Comparison of ENCODE assay signal across 8 cellular contexts in genomic region chr7:107169120-107170050, GRCh38. TPM values are rescaled to one million over a fixed set of nuclear protein-coding genes. Genes with fewer than 3 reads are reported as not detected.
DNase-seq lines count a peak whose midpoint lies in the region; ATAC-seq and TF ChIP-seq lines count a peak whose summit lies in the region.

No MANE protein-coding gene starts in this region.

- peak; percentile 3 for ATAC-seq in CD4-positive, alpha-beta T cell (ENCODE audit: poor library complexity)
- peak; percentile 28 for ATAC-seq in GM21381 (IDR thresholded peaks at IDR 0.05; ENCODE audit: unreplicated experiment)

- no peaks in the 10 kb centered on the region for H3F3A ChIP-seq in OCI-LY1 (ENCODE audit: insufficient read depth, low read length)

- H3K4me1 ChIP-seq in OCI-LY1 (ENCODE audit: insufficient read depth, low read length, severe bottlenecking) (peaks cover 33% of the 10 kb centered on the region), mesodermal cell (ENCODE audit: control insufficient read depth, insufficient read depth, low read length, poor library complexity, severe bottlenecking) (peaks cover 10% of the 10 kb centered on the region)

- H3K9me2 ChIP-seq in OCI-LY1 (ENCODE audit: low read depth, low read length) = no peaks in the 10 kb centered on the region

- peak; percentile 67 to 79 (median 75) for DNase-seq in CD4-positive, alpha-beta T cell
- DNase-seq in HuH-7.5 (ENCODE audit: low spot score) = peak; percentile 87
- peak; percentile 92 for DNase-seq in activated CD8-positive, alpha-beta memory T cell treated with anti-CD3 and anti-CD28 coated beads, Interleukin-2, amount 50 U/mL, for 48 hours
- DNase-seq in endothelial cell (ENCODE audit: low spot score) = peak; percentile 94
- DNase-seq in stimulated activated CD8-positive, alpha-beta memory T cell treated with anti-CD3 and anti-CD28 coated beads, Interleukin-15, amount 100 ng/mL, for 1 hour (ENCODE audit: low read depth) = peak; percentile 63

- H3K27me3 ChIP-seq in CD4-positive, alpha-beta T cell (ENCODE audit: control insufficient read depth, insufficient read depth, low read length) = no peaks in the 10 kb centered on the region
- H3K27me3 ChIP-seq in OCI-LY1 (ENCODE audit: insufficient read depth, low read length) = no peaks in the 10 kb centered on the region

- H2AFZ ChIP-seq in OCI-LY1 (ENCODE audit: low read length) = no peak overlapping the region

- no peaks in the 10 kb centered on the region for H3K9me3 Mint-ChIP-seq in CD4-positive, alpha-beta T cell
- H3K9me3 Mint-ChIP-seq in endothelial cell (ENCODE audit: unreplicated experiment) = peaks cover 6% of the 10 kb centered on the region

- H4K20me1 ChIP-seq in OCI-LY1 (ENCODE audit: insufficient read depth, low read length) = no peaks in the 10 kb centered on the region

- CTCF ChIA-PET in CD4-positive, alpha-beta T cell (lab: Charles Lee) = interaction anchor here (1.1 to 4.8 kb wide), 5 partner anchors 13 to 574 kb away, joined by 3 to 35 read pairs (median 5); partner anchors contain the start of gene CBLL1

- peak overlapping the region; percentile 99 for H3K4me3 Mint-ChIP-seq in CD4-positive, alpha-beta T cell
- H3K4me3 Mint-ChIP-seq in endothelial cell (ENCODE audit: unreplicated experiment) = peak overlapping the region; percentile 100

- H3K27ac Mint-ChIP-seq in CD4-positive, alpha-beta T cell = peak overlapping the region; percentile 98
- peak overlapping the region; percentile 100 for H3K27ac Mint-ChIP-seq in endothelial cell (ENCODE audit: unreplicated experiment)

- H3K27ac ChIP-seq in CD4-positive, alpha-beta T cell (ENCODE audit: low read depth, low read length) = peak overlapping the region; percentile 99
- H3K27ac ChIP-seq in OCI-LY1 (ENCODE audit: low read depth, low read length, poor library complexity, severe bottlenecking) (peak overlapping the region; percentile 68), mesodermal cell (ENCODE audit: low read depth, low read length, severe bottlenecking) (peak overlapping the region; percentile 99)

- intact Hi-C loops in CD4-positive, alpha-beta T cell (cut with DNase I, micrococcal nuclease) = loop anchor here (2.0 to 10.0 kb wide), 10 partner anchors 43 to 1355 kb away; partner anchors contain the start of genes CBLL1 (in 1 of the 2), CCDC71L (in 1 of the 2), COG5 (in 1 of the 2) and DLD (in 1 of the 2)

- no peak for TF ChIP-seq CTCF in CD4-positive, alpha-beta T cell (IDR thresholded peaks at IDR 0.05)
- TF ChIP-seq CTCF in OCI-LY1 (IDR thresholded peaks at IDR 0.05; ENCODE audit: low read length) (no peak), endothelial cell (IDR thresholded peaks at IDR 0.05; ENCODE audit: unreplicated experiment) (no peak)

- H3K36me3 Mint-ChIP-seq in CD4-positive, alpha-beta T cell (ENCODE audit: low read depth) = peaks cover 50% of the 10 kb centered on the region
- H3K36me3 Mint-ChIP-seq in endothelial cell (ENCODE audit: low read depth, unreplicated experiment) = peaks cover 10% of the 10 kb centered on the region

- H3K4me1 Mint-ChIP-seq in CD4-positive, alpha-beta T cell (ENCODE audit: low read depth) = peaks cover 61% of the 10 kb centered on the region
- peaks cover 39% of the 10 kb centered on the region for H3K4me1 Mint-ChIP-seq in endothelial cell (ENCODE audit: unreplicated experiment)

- 0 to 1% methylated on average over 39 to 45 of the region's 73 CpGs for WGBS in mesodermal cell (ENCODE audit: insufficient coverage in 2 of 2), 2 experiments

- POLR2A ChIA-PET in CD4-positive, alpha-beta T cell (lab: Charles Lee) = interaction anchor here (0.6 to 4.5 kb wide), 50 partner anchors 11 to 1767 kb away, joined by 3 to 130 read pairs (median 10); partner anchors contain the start of genes BCAP29, CBLL1, CCDC71L and COG5

- no peaks in the 10 kb centered on the region for H3K27me3 Mint-ChIP-seq in CD4-positive, alpha-beta T cell
- peaks cover 19% of the 10 kb centered on the region for H3K27me3 Mint-ChIP-seq in endothelial cell (ENCODE audit: unreplicated experiment)

- H3K9me3 ChIP-seq in CD4-positive, alpha-beta T cell (ENCODE audit: control insufficient read depth, low read length) = no peaks in the 10 kb centered on the region
- no peaks in the 10 kb centered on the region for H3K9me3 ChIP-seq in OCI-LY1 (ENCODE audit: low read length)
- H3K9me3 ChIP-seq in mesodermal cell (ENCODE audit: control insufficient read depth, low read length) = no peaks in the 10 kb centered on the region

- peak overlapping the region; percentile 75 for H3K4me2 ChIP-seq in OCI-LY1 (ENCODE audit: low read length)

- H3K79me2 ChIP-seq in OCI-LY1 (ENCODE audit: insufficient read depth, low read length) = peaks cover 42% of the 10 kb centered on the region

- H3K36me3 ChIP-seq in OCI-LY1 (ENCODE audit: insufficient read depth, low read length) (peaks cover 5% of the 10 kb centered on the region; the same call in 1 of the 2 replicates), mesodermal cell (ENCODE audit: control insufficient read depth, insufficient read depth, low read length) (peaks cover 7% of the 10 kb centered on the region)

- H3K9ac ChIP-seq in OCI-LY1 (ENCODE audit: low read length) = peak overlapping the region; percentile 74

- peak overlapping the region; percentile 87 for H3K4me3 ChIP-seq in OCI-LY1 (ENCODE audit: low read depth, low read length, poor library complexity, severe bottlenecking)
- peak overlapping the region; percentile 79 for H3K4me3 ChIP-seq in mesodermal cell (ENCODE audit: extremely low read depth, insufficient read depth, low read length, poor library complexity, severe bottlenecking)

RNA-seq across cellular contexts. Expression of gene HBP1, which starts 0.6 kb away (rescaled TPM):
- total RNA-seq in CD4-positive, alpha-beta T cell = 100 to 1,000 TPM; 238 to 242 TPM
- 50.9 TPM for total RNA-seq in endothelial cell (ENCODE audit: unreplicated experiment)
- polyA plus RNA-seq in mesodermal cell (2013, experiment 1 of 2) = 63.5 TPM
- 65.3 TPM for polyA plus RNA-seq in mesodermal cell (2013, experiment 2 of 2)

Comparison
In these comparisons a context has a peak if more than half of its experiments do, and no peak if none do; other contexts are left out.
1. Peak in every context shown above with its lines: DNase-seq, ATAC-seq, H3K4me3 ChIP-seq and H3K27ac ChIP-seq.